8 cellular contexts compared by ENCODE assay signal in the genomic region with DNA sequence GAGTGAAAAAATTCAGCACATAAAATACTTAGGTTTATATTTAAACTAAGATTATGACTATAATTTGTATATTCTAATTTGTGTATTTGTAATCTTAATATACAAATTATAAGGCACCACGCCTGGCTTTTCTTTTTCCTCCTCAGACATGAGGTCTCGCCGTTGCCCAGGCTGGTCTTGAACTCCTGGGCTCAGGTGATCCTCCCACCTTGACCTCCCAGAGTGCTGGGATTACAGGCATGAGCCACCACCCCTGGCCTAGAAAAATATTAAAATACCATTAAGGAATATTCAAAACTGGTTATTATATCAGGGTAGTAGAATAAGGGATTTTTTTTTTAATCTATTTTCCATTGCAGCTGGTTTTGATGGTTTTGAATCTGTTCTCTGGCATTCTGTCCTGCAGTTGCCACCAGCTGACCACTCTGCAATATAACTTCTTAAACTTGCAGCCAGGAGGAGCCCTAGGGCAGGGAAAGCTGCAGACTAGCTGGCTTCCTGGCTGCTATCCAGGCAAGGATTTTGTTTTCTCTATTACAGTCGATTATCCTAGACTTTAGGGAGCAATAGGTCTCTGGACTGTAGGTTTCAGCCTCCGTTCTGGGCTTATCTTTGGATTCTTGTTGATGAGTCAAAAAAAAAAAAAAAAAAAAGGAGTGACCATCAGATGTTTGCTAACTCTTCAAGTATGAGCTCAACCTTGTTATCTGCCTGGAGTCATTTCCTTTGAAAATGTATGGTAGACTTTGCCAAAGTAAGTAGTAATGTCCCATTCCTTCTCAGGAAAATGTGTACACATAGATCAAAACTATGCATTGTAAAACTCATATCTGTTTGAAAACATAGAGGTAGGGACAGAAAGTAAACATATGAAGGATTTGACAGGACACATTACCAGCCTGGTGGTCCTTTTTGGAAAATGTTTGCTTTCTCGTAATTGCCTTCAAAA. TPM values are rescaled to one million over a fixed set of nuclear protein-coding genes. Genes with fewer than 3 reads are reported as not detected.
A peak's percentile ranks its signal among the peaks of the same experiment; 100 is the strongest.
DNase-seq lines count a peak whose midpoint lies in the region; ATAC-seq and TF ChIP-seq lines count a peak whose summit lies in the region.

No MANE protein-coding gene starts in this region.

- TF ChIP-seq CTCF in esophagus squamous epithelium (IDR thresholded peaks at IDR 0.05): peak in 5 of 6 experiments; percentile 65 to 91 (median 88)

- TF ChIP-seq POLR2A in esophagus squamous epithelium (IDR thresholded peaks at IDR 0.05): no peak

- no peak for ATAC-seq in GM21447 (IDR thresholded peaks at IDR 0.05; ENCODE audit: unreplicated experiment)
- ATAC-seq in HG03354 (IDR thresholded peaks at IDR 0.05; ENCODE audit: poor library complexity, severe bottlenecking, unreplicated experiment): no peak

- no peaks in the 10 kb centered on the region for H3K9me3 ChIP-seq in esophagus squamous epithelium

- WGBS in esophagus squamous epithelium, 2 donors: 51 to 54% methylated on average over 6 of the region's 6 CpGs

- DNase-seq in stimulated activated naive CD4-positive, alpha-beta T cell (lab: John Stamatoyannopoulos, UW): peak in 5 of 6 experiments; percentile 5 to 19 (median 9)
- DNase-seq in stimulated activated naive CD4-positive, alpha-beta T cell treated with Interleukin-2 at 50 U/mL for 16 hours (lab: John Stamatoyannopoulos, UW): no peak
- peak; percentile 56 for DNase-seq in MV-4-11 (lab: John Stamatoyannopoulos, UW)
- peak; percentile 51 for DNase-seq in UCSD-AML1 (lab: John Stamatoyannopoulos, UW; ENCODE audit: unreplicated experiment)
- no peak for DNase-seq in esophagus squamous epithelium (lab: John Stamatoyannopoulos, UW)
- DNase-seq in mucosa of gallbladder (ENCODE audit: low spot score): peak; percentile 88

- peak overlapping the region in 2 of 4 donors; percentile 11 to 52 for H3K27ac ChIP-seq in esophagus squamous epithelium

- peaks cover 0 to 23% (median 8%) of the 10 kb centered on the region in 3 donors for H3K4me1 ChIP-seq in esophagus squamous epithelium

- peaks cover 0 to 43% (median 0%) of the 10 kb centered on the region in 3 donors for H3K36me3 ChIP-seq in esophagus squamous epithelium

- intact Hi-C loops in esophagus squamous epithelium (cut with DNase I): loop anchor here (2.0 to 5.0 kb wide), 2 partner anchors 42 to 56 kb away; no protein-coding TSS in a partner anchor

- H3K27me3 ChIP-seq in esophagus squamous epithelium: no peaks in the 10 kb centered on the region

- no peak overlapping the region for H3K4me3 ChIP-seq in esophagus squamous epithelium

RNA-seq across cellular contexts. Expression of a gene that starts 13.2 kb away (rescaled TPM):
- 10 to 100 TPM in 2 of 4 donors, 1 to 10 TPM in 2; 3.1 to 14.1 (median 10.4) TPM for total RNA-seq in esophagus squamous epithelium
- total RNA-seq in mucosa of gallbladder: 8.7 TPM

RNA-seq across cellular contexts. Expression of a gene that starts 39.7 kb away (rescaled TPM):
- total RNA-seq in esophagus squamous epithelium (10 to 100 TPM in 1 of 4 donors, 1 to 10 TPM in 2, under 1 TPM in 1; 0.76 to 11.4 (median 5.6) TPM), mucosa of gallbladder (21.5 TPM)

RNA-seq across cellular contexts. Expression of a gene that starts 58.6 kb away (rescaled TPM):
- total RNA-seq in esophagus squamous epithelium (10 to 100 TPM; 18.7 to 35.3 (median 23.8) TPM), mucosa of gallbladder (62.6 TPM)

Comparison
In these comparisons a context has a peak if more than half of its experiments do, and no peak if none do; other contexts are left out.
1. DNase-seq: peak in stimulated activated naive CD4-positive, alpha-beta T cell (5 of 6), MV-4-11 (single experiment), UCSD-AML1 (single experiment) and mucosa of gallbladder (single experiment); none in stimulated activated naive CD4-positive, alpha-beta T cell treated with Interleukin-2 at 50 U/mL for 16 hours (single experiment) and esophagus squamous epithelium (single experiment).